Comparison of ENCODE assay signal across 17 cellular contexts in the genomic region with DNA sequence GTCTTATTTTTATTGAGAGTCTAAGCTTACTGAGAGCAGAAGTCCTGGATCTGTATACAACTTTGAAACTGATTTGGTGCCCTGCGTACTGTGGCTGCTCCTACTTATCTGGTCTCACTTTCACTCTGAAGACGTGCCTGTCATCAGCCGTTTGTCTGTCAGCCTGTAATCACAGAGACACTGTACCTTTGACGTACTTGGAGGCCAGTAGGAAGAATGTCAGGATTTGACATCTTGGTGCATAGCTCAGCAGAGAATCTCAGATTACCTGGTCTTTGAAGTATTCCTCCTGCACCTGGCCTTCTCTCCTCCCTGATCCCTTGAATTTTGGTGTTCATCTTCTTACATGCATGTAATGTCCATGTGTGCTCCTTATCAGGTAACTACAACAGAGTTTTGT. TPM values are rescaled to one million over a fixed set of nuclear protein-coding genes. Genes with fewer than 3 reads are reported as not detected.
DNase-seq lines count a peak whose midpoint lies in the region; ATAC-seq and TF ChIP-seq lines count a peak whose summit lies in the region.
"Had no signal": no experiment of that assay in that cellular context is flagged by ENCODE, and none has a peak within 500 bp of the region (broad histone marks: within the 10 kb centered on the region; RNA-seq: fewer than 3 reads in every experiment).

No MANE protein-coding gene starts in this region.

- H2AFZ ChIP-seq in IMR-90 (replicated peaks; ENCODE audit: low read length, poor library complexity): no peak overlapping the region

- H3K36me3 ChIP-seq in IMR-90 (ENCODE audit: control insufficient read depth, insufficient read depth, low read length): peaks cover 4% of the 10 kb centered on the region
- H3K36me3 ChIP-seq: upper lobe of right lung had no signal

- no peak overlapping the region; the same call in 1 of the 2 replicates for H4K91ac ChIP-seq in IMR-90 (ENCODE audit: insufficient read depth, low read depth, low read length)

- no peak overlapping the region for H2BK5ac ChIP-seq in IMR-90 (ENCODE audit: low read depth, low read length, poor library complexity, severe bottlenecking)

- H4K8ac ChIP-seq in IMR-90 (ENCODE audit: low read depth in 2 of 2, low read length in 2 of 2): no peak overlapping the region

- H3K56ac ChIP-seq in IMR-90 (ENCODE audit: extremely low read depth, insufficient read depth, low read length): no peak overlapping the region

- no peak overlapping the region for H3K9ac ChIP-seq in IMR-90 (ENCODE audit: low read depth, low read length)

- H3K27me3 ChIP-seq in IMR-90 (ENCODE audit: control insufficient read depth, insufficient read depth, low read length): no peaks in the 10 kb centered on the region
- H3K27me3 ChIP-seq: upper lobe of right lung had no signal

- peak overlapping the region; percentile 32; the same call in 1 of the 3 replicates for H2BK15ac ChIP-seq in IMR-90 (ENCODE audit: low read depth, low read length)

- peak overlapping the region; percentile 63; the same call in 1 of the 2 replicates for H2AK5ac ChIP-seq in IMR-90 (ENCODE audit: low read depth, low read length)

- no peaks in the 10 kb centered on the region for H3K36me3 Mint-ChIP-seq in natural killer cell
- H3K36me3 Mint-ChIP-seq: activated CD4-positive, alpha-beta memory T cell treated with anti-CD3 and anti-CD28 coated beads for 36 hours had no signal

- in situ Hi-C loops in IMR-90 (cut with MboI; ENCODE audit: low sequenced_read_pairs): no loop called here

- H3K79me1 ChIP-seq in IMR-90 (ENCODE audit: low read depth in 1 of 2, low read length in 2 of 2): peaks cover 44 to 70% of the 10 kb centered on the region in 2 experiments

- no peak overlapping the region for H3K18ac ChIP-seq in IMR-90 (ENCODE audit: low read depth, low read length)

- no peaks in the 10 kb centered on the region for H3K9me3 Mint-ChIP-seq in natural killer cell
- H3K9me3 Mint-ChIP-seq: activated CD4-positive, alpha-beta memory T cell treated with anti-CD3 and anti-CD28 coated beads for 36 hours; activated naive CD4-positive, alpha-beta T cell treated with anti-CD3 and anti-CD28 coated beads for 36 hours had no signal

- peaks cover 15% of the 10 kb centered on the region for H3K4me1 ChIP-seq in IMR-90 (ENCODE audit: control insufficient read depth, insufficient read depth, low read length)

- H3K27me3 Mint-ChIP-seq in natural killer cell (ENCODE audit: low read depth in 2 of 2): peaks cover 3 to 13% of the 10 kb centered on the region in 2 donors

- H2BK20ac ChIP-seq in IMR-90 (ENCODE audit: low read depth, low read length): 0 out of 2 replicates have a peak overlapping the region, but pooled peaks have one; percentile 30

- no peaks in the 10 kb centered on the region for H3K9me3 ChIP-seq in IMR-90 (ENCODE audit: control insufficient read depth, insufficient read depth, low read length)
- H3K9me3 ChIP-seq: A549, upper lobe of right lung had no signal

- CTCF ChIA-PET in IMR-90 (lab: Yijun Ruan, JAX): no interaction called here

- TF ChIP-seq CTCF in IMR-90 (conservative IDR thresholded peaks at IDR 0.05; ENCODE audit: low read depth, low read length) (no peak), natural killer cell (IDR thresholded peaks at IDR 0.05) (no peak)

- no peak overlapping the region for H3K4me2 ChIP-seq in IMR-90 (ENCODE audit: low read depth, low read length)
- H3K4me2 ChIP-seq: A549 had no signal

- no peak for DNase-seq in Right ventricle myocardium superior
- no peak for DNase-seq in cardiac septum (ENCODE audit: low spot score)
- no peak for DNase-seq in IMR-90
- DNase-seq in NCI-H1930 (lab: John Stamatoyannopoulos, UW): no peak
- no peak for DNase-seq in NCI-H1105 (lab: John Stamatoyannopoulos, UW)
- DNase-seq in NCI-H524 treated with DMSO at 0.1 percent for 48 hours (lab: John Stamatoyannopoulos, UW): no peak
- DNase-seq in natural killer cell: no peak
- DNase-seq: activated CD4-positive, alpha-beta memory T cell treated with anti-CD3 and anti-CD28 coated beads for 36 hours; activated naive CD4-positive, alpha-beta T cell treated with anti-CD3 and anti-CD28 coated beads for 36 hours; caudate nucleus; hypothalamus; NCI-H345; stimulated activated CD8-positive, alpha-beta memory T cell treated with anti-CD3 and anti-CD28 coated beads, Interleukin-4, amount 100 ng/mL, for 48 hours; upper lobe of right lung had no signal

- 100% methylated on average over 3 of the region's 4 CpGs; no CpG with 5 or more reads in 1 of the 2 experiments for WGBS in IMR-90 (ENCODE audit: extremely low coverage in 2 of 2, insufficient read length in 1 of 2), 2 experiments

- no TSS peak for BruUV-seq in IMR-90 (replicated peaks; lab: Mats Ljungman, UMichigan)

- no peak overlapping the region for H3K27ac Mint-ChIP-seq in natural killer cell
- H3K27ac Mint-ChIP-seq: activated CD4-positive, alpha-beta memory T cell treated with anti-CD3 and anti-CD28 coated beads for 36 hours; activated naive CD4-positive, alpha-beta T cell treated with anti-CD3 and anti-CD28 coated beads for 36 hours had no signal

- H2BK120ac ChIP-seq in IMR-90 (ENCODE audit: low read depth, low read length): 0 out of 2 replicates have a peak overlapping the region, but pooled peaks have one; percentile 24

- H3K4me3 ChIP-seq in IMR-90 (ENCODE audit: insufficient read depth, low read depth, low read length): no peak overlapping the region
- H3K4me3 ChIP-seq: A549, lung, upper lobe of right lung had no signal

- peak; percentile 24 for ATAC-seq in Right ventricle myocardium superior (ENCODE audit: poor library complexity)
- ATAC-seq in HG02678 (IDR thresholded peaks at IDR 0.05; ENCODE audit: unreplicated experiment): peak; percentile 23
- no peak for ATAC-seq in IMR-90 (ENCODE audit: low read depth)
- ATAC-seq in natural killer cell: no peak
- ATAC-seq: A549, upper lobe of right lung had no signal

- POLR2A ChIA-PET in IMR-90 (lab: Charles Lee; ENCODE audit: unreplicated experiment): no interaction called here

- no peak overlapping the region for H3K4me3 Mint-ChIP-seq in natural killer cell
- H3K4me3 Mint-ChIP-seq: activated CD4-positive, alpha-beta memory T cell treated with anti-CD3 and anti-CD28 coated beads for 36 hours; activated naive CD4-positive, alpha-beta T cell treated with anti-CD3 and anti-CD28 coated beads for 36 hours had no signal

- H3K14ac ChIP-seq in IMR-90 (replicated peaks; ENCODE audit: low read depth, low read length): no peak overlapping the region; the same call in 1 of the 2 replicates

- no peak overlapping the region for H2AK9ac ChIP-seq in IMR-90 (replicated peaks; ENCODE audit: low read depth, low read length, poor library complexity)

- intact Hi-C loops in Right ventricle myocardium superior (cut with DNase I): no loop called here
- intact Hi-C loops in cardiac septum (cut with DNase I): no loop called here
- intact Hi-C loops in IMR-90 (cut with micrococcal nuclease): no loop called here
- intact Hi-C loops in natural killer cell (cut with micrococcal nuclease): no loop called here

- H4K5ac ChIP-seq in IMR-90 (ENCODE audit: low read depth, low read length): no peak overlapping the region

- TF ChIP-seq RAD21 in IMR-90 (IDR thresholded peaks at IDR 0.05; ENCODE audit: low read length): no peak

- H3K9me1 ChIP-seq in IMR-90 (ENCODE audit: insufficient read depth, low read length): peaks cover 17% of the 10 kb centered on the region

- dilution Hi-C loops in IMR-90 (cut with HindIII; ENCODE audit: low sequenced_read_pairs, unreplicated experiment): no loop called here

- H3K23ac ChIP-seq in IMR-90 (ENCODE audit: low read depth, low read length): no peak overlapping the region; the same call in 1 of the 2 replicates

- no peak overlapping the region for H3K27ac ChIP-seq in IMR-90 (ENCODE audit: insufficient read depth, low read length)
- H3K27ac ChIP-seq: A549, upper lobe of right lung had no signal

- peaks cover 3% of the 10 kb centered on the region; the same call in 1 of the 2 replicates for H4K20me1 ChIP-seq in IMR-90 (ENCODE audit: insufficient read depth, low read length)

- no peaks in the 10 kb centered on the region for H3K4me1 Mint-ChIP-seq in natural killer cell

- no peak for TF ChIP-seq POLR2A in IMR-90 (IDR thresholded peaks at IDR 0.05; ENCODE audit: low read depth, low read length)

- H3K4ac ChIP-seq in IMR-90 (ENCODE audit: low read depth, low read length): 0 out of 2 replicates have a peak overlapping the region, but pooled peaks have one; percentile 15

TF ChIP-seq in IMR-90, 13 proteins besides CTCF, POLR2A, EP300 and RAD21 (continues in another document):
- TF ChIP-seq CHD1 (IDR thresholded peaks at IDR 0.05; ENCODE audit: low read depth, low read length) (no peak), MAZ (IDR thresholded peaks at IDR 0.05; ENCODE audit: borderline replicate concordance, low read depth, low read length) (no peak), BHLHE40 (IDR thresholded peaks at IDR 0.05; ENCODE audit: low read depth, low read length) (no peak), MAFK (IDR thresholded peaks at IDR 0.05; ENCODE audit: low read depth, low read length) (no peak), CEBPB (IDR thresholded peaks at IDR 0.05; ENCODE audit: low read depth, low read length) (no peak), FOS (IDR thresholded peaks at IDR 0.05; ENCODE audit: low read depth, low read length) (no peak), SMC3 (IDR thresholded peaks at IDR 0.05; ENCODE audit: low read depth, low read length) (no peak), MXI1 (IDR thresholded peaks at IDR 0.05; ENCODE audit: borderline replicate concordance, low read depth, low read length) (no peak), NFE2L2 (IDR thresholded peaks at IDR 0.05; ENCODE audit: low read depth, low read length) (no peak)
- TF ChIP-seq, protein P1, sequence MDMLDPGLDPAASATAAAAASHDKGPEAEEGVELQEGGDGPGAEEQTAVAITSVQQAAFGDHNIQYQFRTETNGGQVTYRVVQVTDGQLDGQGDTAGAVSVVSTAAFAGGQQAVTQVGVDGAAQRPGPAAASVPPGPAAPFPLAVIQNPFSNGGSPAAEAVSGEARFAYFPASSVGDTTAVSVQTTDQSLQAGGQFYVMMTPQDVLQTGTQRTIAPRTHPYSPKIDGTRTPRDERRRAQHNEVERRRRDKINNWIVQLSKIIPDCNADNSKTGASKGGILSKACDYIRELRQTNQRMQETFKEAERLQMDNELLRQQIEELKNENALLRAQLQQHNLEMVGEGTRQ (IDR thresholded peaks at IDR 0.05; ENCODE audit: low read depth, low read length): no peak

RNA-seq across cellular contexts. Expression of a gene that starts 37.7 kb away (rescaled TPM):
- total RNA-seq in Right ventricle myocardium superior (10.2 TPM), cardiac septum (14.3 TPM), IMR-90 (2012; rRNA removed) (132 and 154 TPM in 2 replicates), natural killer cell (1 to 10 TPM; 7.4 to 9.6 (median 7.6) TPM)
- polyA plus RNA-seq in IMR-90 (2012; rRNA removed): 43.9 and 48.0 TPM in 2 replicates
- polyA plus RNA-seq in IMR-90 (2012; cell fraction: cytosol; rRNA removed): 19.3 and 19.7 TPM in 2 replicates
- 23.4 and 39.5 TPM in 2 replicates for polyA plus RNA-seq in IMR-90 (2012; cell fraction: nucleus; rRNA removed; ENCODE audit: low replicate concordance)

RNA-seq across cellular contexts. Expression of a gene that starts 52.7 kb away (rescaled TPM):
- total RNA-seq in Right ventricle myocardium superior (1.4 TPM), cardiac septum (0.97 TPM), IMR-90 (2012; rRNA removed) (0.72 and 0.83 TPM in 2 replicates), natural killer cell (10 to 100 TPM in 2 of 3 donors, 1 to 10 TPM in 1; 7.9 to 20.6 (median 12.3) TPM)
- polyA plus RNA-seq in IMR-90 (2012; rRNA removed): 1.1 and 1.5 TPM in 2 replicates
- polyA plus RNA-seq in IMR-90 (2012; cell fraction: cytosol; rRNA removed): 1.4 and 1.8 TPM in 2 replicates
- polyA plus RNA-seq in IMR-90 (2012; cell fraction: nucleus; rRNA removed; ENCODE audit: low replicate concordance): 0.30 and 0.62 TPM in 2 replicates

Comparison
In these comparisons a context has a peak if more than half of its experiments do, and no peak if none do; other contexts are left out.
1. ATAC-seq: peak in Right ventricle myocardium superior (single experiment) and HG02678 (single experiment); none in IMR-90 (single experiment) and natural killer cell (0 of 3).